In the genomic region with DNA sequence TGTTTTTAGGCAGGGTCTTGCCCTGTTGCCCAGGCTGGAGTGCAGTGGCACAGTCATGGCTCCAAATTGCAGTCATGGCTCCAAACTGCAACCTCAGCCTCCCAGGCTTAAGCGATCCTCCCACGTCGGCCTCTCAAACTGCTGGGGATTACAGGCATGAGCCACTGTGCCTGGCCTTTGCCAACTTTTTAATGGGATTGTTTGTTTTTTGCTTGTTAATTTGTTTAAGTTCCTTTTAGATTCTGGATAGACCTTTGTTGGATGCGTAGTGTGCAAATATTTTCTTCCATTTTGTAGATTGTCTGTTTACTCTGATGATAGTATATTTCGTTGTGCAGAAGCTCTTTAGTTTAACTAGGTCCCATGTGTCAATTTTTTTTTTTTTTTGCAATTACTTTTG, we compare ENCODE assay signal across 16 cellular contexts. TPM values are rescaled to one million over a fixed set of nuclear protein-coding genes. Genes with fewer than 3 reads are reported as not detected.
"Had no signal": no experiment of that assay in that cellular context is flagged by ENCODE, and none has a peak within 500 bp of the region (broad histone marks: within the 10 kb centered on the region; RNA-seq: fewer than 3 reads in every experiment).

No MANE protein-coding gene starts in this region.

- DNase-seq: dorsolateral prefrontal cortex; effector CD8-positive, alpha-beta T cell; gastrocnemius medialis; glutamatergic neuron; islet precursor cell; mammary epithelial cell; naive thymus-derived CD4-positive, alpha-beta T cell; nephron progenitor cell; psoas muscle; retina; right lobe of liver; stimulated activated CD4-positive, alpha-beta T cell treated with anti-CD3 and anti-CD28 coated beads, Interleukin-4, amount 100 ng/mL, for 1 hour; stimulated activated CD8-positive, alpha-beta memory T cell treated with anti-CD3 and anti-CD28 coated beads, Interleukin-4, amount 100 ng/mL, for 48 hours; stimulated activated naive CD8-positive, alpha-beta T cell treated with anti-CD3 and anti-CD28 coated beads, Interleukin-15, Interleukin-2, amounts not matched to agents 100 U/mL and 50 U/mL, for 24 hours; tibial artery; upper lobe of left lung had no signal

RNA-seq across cellular contexts. Expression of a gene that starts 10.0 kb away (rescaled TPM):
- polyA plus RNA-seq: mammary epithelial cell; naive thymus-derived CD4-positive, alpha-beta T cell; psoas muscle had no signal

RNA-seq across cellular contexts. Expression of a gene that starts 28.5 kb away (rescaled TPM):
- polyA plus RNA-seq: mammary epithelial cell; naive thymus-derived CD4-positive, alpha-beta T cell; psoas muscle had no signal
